Comparison of ENCODE assay signal across 1 cellular context in the genomic region with DNA sequence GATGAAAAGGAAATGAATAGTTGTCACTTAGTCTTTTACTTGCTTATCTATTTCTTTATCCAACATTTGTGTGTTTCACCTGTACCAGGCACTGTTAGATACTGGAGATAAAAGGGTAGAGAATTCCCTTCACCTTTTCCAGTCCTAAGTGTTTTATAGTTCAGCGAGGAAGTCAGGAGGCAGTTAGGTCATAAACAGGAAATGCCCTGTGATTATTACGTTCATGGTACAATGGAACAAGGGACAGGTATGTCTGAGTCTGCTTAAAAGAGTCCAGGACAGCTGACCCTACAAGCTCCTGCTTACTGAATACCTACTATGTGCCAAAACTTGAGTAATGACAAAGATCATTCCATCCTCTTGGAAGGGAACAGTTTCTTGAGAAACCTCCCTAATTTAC.
TF ChIP-seq lines count a peak whose summit lies in the region.

No MANE protein-coding gene starts in this region.

TF ChIP-seq in HepG2, 621 proteins besides CTCF, POLR2A, EP300 and RAD21 (continued from another document):
- no peak for TF ChIP-seq ELF4 (CRISPR knock-in tag; IDR thresholded peaks at IDR 0.05; ENCODE audit: borderline replicate concordance)
- no peak for TF ChIP-seq ZNF235 (CRISPR knock-in tag; IDR thresholded peaks at IDR 0.05; ENCODE audit: borderline replicate concordance)
TF ChIP-seq in HepG2: peak in this region for 0.
